7 cellular contexts compared by ENCODE assay signal in genomic region chr11:65917077-65917433, GRCh38. TPM values are rescaled to one million over a fixed set of nuclear protein-coding genes. Genes with fewer than 3 reads are reported as not detected.
DNase-seq lines count a peak whose midpoint lies in the region; ATAC-seq and TF ChIP-seq lines count a peak whose summit lies in the region.
"Had no signal": no experiment of that assay in that cellular context is flagged by ENCODE, and none has a peak within 500 bp of the region (broad histone marks: within the 10 kb centered on the region; RNA-seq: fewer than 3 reads in every experiment).

No MANE protein-coding gene starts in this region.

- TF ChIP-seq CTCF in SK-N-SH (IDR thresholded peaks at IDR 0.05) (no peak), coronary artery (IDR thresholded peaks at IDR 0.05) (no peak)

- no peak for TF ChIP-seq EP300 in SK-N-SH (IDR thresholded peaks at IDR 0.05; ENCODE audit: borderline replicate concordance in 1 of 2, low read depth in 1 of 2, low read length in 1 of 2)

- peak overlapping the region in 1 of 2 experiments; percentile 97; a peak in 2 of 4 replicates for H3K27ac ChIP-seq in SK-N-SH (ENCODE audit: low read depth in 2 of 2, low read length in 1 of 2)
- H3K27ac ChIP-seq in coronary artery: peak overlapping the region; percentile 96 to 98
- H3K27ac ChIP-seq: 22Rv1 had no signal

- H3F3A ChIP-seq in SK-N-SH (replicated peaks; ENCODE audit: insufficient read depth): peaks cover 20% of the 10 kb centered on the region

- peaks cover 82% of the 10 kb centered on the region for H3K79me2 ChIP-seq in SK-N-SH (ENCODE audit: insufficient read depth)

- no peak for ATAC-seq in SK-N-SH treated with all-trans-retinoic acid at 6 μM for 48 hours
- no peak for ATAC-seq in stimulated activated effector memory CD8-positive, alpha-beta T cell treated with anti-CD3 and anti-CD28 coated beads, Interleukin-12 subunit alpha, Interleukin-12 subunit beta, amount 100 ng/mL, for 72 hours
- no peak for ATAC-seq in GM18909 (IDR thresholded peaks at IDR 0.05; ENCODE audit: poor library complexity, unreplicated experiment)

- peaks cover 33% of the 10 kb centered on the region for H3K36me3 Mint-ChIP-seq in stimulated activated effector memory CD8-positive, alpha-beta T cell treated with anti-CD3 and anti-CD28 coated beads, Interleukin-12 subunit alpha, Interleukin-12 subunit beta, amount 100 ng/mL, for 72 hours

- no peaks in the 10 kb centered on the region for H3K27me3 ChIP-seq in SK-N-SH (ENCODE audit: insufficient read depth)

- H3K9me3 ChIP-seq in SK-N-SH: no peaks in the 10 kb centered on the region

- H3K9me2 ChIP-seq in SK-N-SH: no peaks in the 10 kb centered on the region

- peak overlapping the region; percentile 96 for H3K4me2 ChIP-seq in SK-N-SH

- H2AFZ ChIP-seq in SK-N-SH (ENCODE audit: low read depth): no peak overlapping the region

- peak overlapping the region; percentile 99; the same call in 1 of the 2 replicates for H3K9ac ChIP-seq in SK-N-SH

- CTCF ChIA-PET in SK-N-SH (lab: Yijun Ruan, JAX): interaction anchor here (1.5 to 3.3 kb wide), 3 partner anchors 27 to 51 kb away, joined by 3 to 24 read pairs (median 9); partner anchors contain the start of gene CCDC85B

- peak overlapping the region; percentile 89 for H3K4me3 Mint-ChIP-seq in stimulated activated effector memory CD8-positive, alpha-beta T cell treated with anti-CD3 and anti-CD28 coated beads, Interleukin-12 subunit alpha, Interleukin-12 subunit beta, amount 100 ng/mL, for 72 hours

- peaks cover 32 to 58% of the 10 kb centered on the region in 2 experiments; a peak in 3 of 4 replicates for H3K4me1 ChIP-seq in SK-N-SH (ENCODE audit: control insufficient read depth in 1 of 2, insufficient read depth in 2 of 2, low read depth in 1 of 2, low read length in 1 of 2)

- no peaks in the 10 kb centered on the region for H3K9me3 Mint-ChIP-seq in stimulated activated effector memory CD8-positive, alpha-beta T cell treated with anti-CD3 and anti-CD28 coated beads, Interleukin-12 subunit alpha, Interleukin-12 subunit beta, amount 100 ng/mL, for 72 hours

- WGBS in SK-N-SH (ENCODE audit: low lambda C conversion rate): 88% methylated on average over 3 of the region's 3 CpGs

- DNase-seq in SK-N-SH (no peak), coronary artery (ENCODE audit: low spot score) (no peak), retina (no peak)
- no peak for DNase-seq in stimulated activated effector memory CD8-positive, alpha-beta T cell treated with anti-CD3 and anti-CD28 coated beads, Interleukin-12 subunit alpha, Interleukin-12 subunit beta, amount 100 ng/mL, for 72 hours (ENCODE audit: low spot score in 2 of 2)

- TF ChIP-seq RAD21 in SK-N-SH (IDR thresholded peaks at IDR 0.05; ENCODE audit: low read length): no peak

- H3K4me1 Mint-ChIP-seq in stimulated activated effector memory CD8-positive, alpha-beta T cell treated with anti-CD3 and anti-CD28 coated beads, Interleukin-12 subunit alpha, Interleukin-12 subunit beta, amount 100 ng/mL, for 72 hours: peaks cover 39% of the 10 kb centered on the region

- POLR2A ChIA-PET in SK-N-SH (lab: Yijun Ruan, JAX): interaction anchor here (1.3 kb wide), 1 partner anchor 21 kb away, joined by 3 read pairs; no protein-coding TSS in a partner anchor

- H3K27ac Mint-ChIP-seq in stimulated activated effector memory CD8-positive, alpha-beta T cell treated with anti-CD3 and anti-CD28 coated beads, Interleukin-12 subunit alpha, Interleukin-12 subunit beta, amount 100 ng/mL, for 72 hours: peak overlapping the region; percentile 82

- H3K4me3 ChIP-seq in SK-N-SH (ENCODE audit: low read depth in 2 of 2, low read length in 1 of 2) (peak overlapping the region in 1 of 2 experiments; percentile 90; a peak in 3 of 4 replicates), coronary artery (peak overlapping the region; percentile 82)

- 0 out of 2 replicates have a peak, but pooled peaks cover 4% of the 10 kb centered on the region for H4K20me1 ChIP-seq in SK-N-SH (ENCODE audit: insufficient read depth)

- H3K36me3 ChIP-seq in SK-N-SH (replicated peaks in 1 of 2; ENCODE audit: control insufficient read depth in 1 of 2, insufficient read depth in 2 of 2, low read length in 1 of 2): peaks cover 6 to 7% of the 10 kb centered on the region in 2 experiments

TF ChIP-seq in SK-N-SH, 30 proteins besides CTCF, POLR2A, EP300 and RAD21:
- TF ChIP-seq YY1 (IDR thresholded peaks at IDR 0.05; ENCODE audit: low read depth) (no peak), JUND (IDR thresholded peaks at IDR 0.05) (no peak), NRF1 (IDR thresholded peaks at IDR 0.05; ENCODE audit: low read depth, low read length) (no peak), MAX (IDR thresholded peaks at IDR 0.05; ENCODE audit: low read depth) (no peak), TCF12 (IDR thresholded peaks at IDR 0.05) (no peak), SMC3 (IDR thresholded peaks at IDR 0.05; ENCODE audit: low read depth, low read length) (no peak)

TF ChIP-seq in SK-N-SH treated with all-trans-retinoic acid at 6 μM for 48 hours, 23 proteins besides CTCF, POLR2A, EP300 and RAD21 (continues in another document):
- no peak for TF ChIP-seq ZFP3 (CRISPR knock-in tag; IDR thresholded peaks at IDR 0.05)
- TF ChIP-seq ESRRG (CRISPR knock-in tag; IDR thresholded peaks at IDR 0.05): no peak
- no peak for TF ChIP-seq POU6F1 (CRISPR knock-in tag; IDR thresholded peaks at IDR 0.05; ENCODE audit: borderline replicate concordance, low read depth)
- no peak for TF ChIP-seq ARNTL (CRISPR knock-in tag; IDR thresholded peaks at IDR 0.05; ENCODE audit: borderline replicate concordance, low read depth)
- no peak for TF ChIP-seq TSHZ2 (CRISPR knock-in tag; IDR thresholded peaks at IDR 0.05)
- no peak for TF ChIP-seq ISL1 (CRISPR knock-in tag; IDR thresholded peaks at IDR 0.05)
- TF ChIP-seq CREB5 (CRISPR knock-in tag; IDR thresholded peaks at IDR 0.05; ENCODE audit: low read depth): no peak
- TF ChIP-seq ZFP30 (CRISPR knock-in tag; IDR thresholded peaks at IDR 0.05): no peak
- TF ChIP-seq CSDC2 (CRISPR knock-in tag; IDR thresholded peaks at IDR 0.05): no peak

RNA-seq across cellular contexts. Expression of gene C11orf68, which starts 1.8 kb away (rescaled TPM):
- 54.4 and 65.3 TPM in 2 replicates for polyA plus RNA-seq in SK-N-SH (2012; rRNA removed)
- polyA plus RNA-seq in SK-N-SH (2012; cell fraction: cytosol; rRNA removed): 23.7 and 37.0 TPM in 2 replicates
- 54.3 and 73.9 TPM in 2 replicates for polyA plus RNA-seq in SK-N-SH (2012; cell fraction: nucleus; rRNA removed)

RNA-seq across cellular contexts. Expression of gene DRAP1, which starts 2.2 kb away (rescaled TPM):
- polyA plus RNA-seq in SK-N-SH (2012; rRNA removed): 309 and 464 TPM in 2 replicates
- polyA plus RNA-seq in SK-N-SH (2012; cell fraction: cytosol; rRNA removed): 339 and 481 TPM in 2 replicates
- polyA plus RNA-seq in SK-N-SH (2012; cell fraction: nucleus; rRNA removed): 288 and 476 TPM in 2 replicates

RNA-seq across cellular contexts. Expression of gene FOSL1, which starts 16.9 kb away (rescaled TPM):
- 17.9 and 30.1 TPM in 2 replicates for polyA plus RNA-seq in SK-N-SH (2012; rRNA removed)
- polyA plus RNA-seq in SK-N-SH (2012; cell fraction: cytosol; rRNA removed): 18.1 and 21.6 TPM in 2 replicates
- 28.3 and 39.9 TPM in 2 replicates for polyA plus RNA-seq in SK-N-SH (2012; cell fraction: nucleus; rRNA removed)

RNA-seq across cellular contexts. Expression of gene CCDC85B, which starts 26.6 kb away (rescaled TPM):
- 34.2 and 52.8 TPM in 2 replicates for polyA plus RNA-seq in SK-N-SH (2012; rRNA removed)
- polyA plus RNA-seq in SK-N-SH (2012; cell fraction: cytosol; rRNA removed): 31.2 and 38.6 TPM in 2 replicates
- 19.2 and 56.3 TPM in 2 replicates for polyA plus RNA-seq in SK-N-SH (2012; cell fraction: nucleus; rRNA removed)

RNA-seq across cellular contexts. Expression of gene TSGA10IP, which starts 28.2 kb away (rescaled TPM):
- not detected in 2 replicates for polyA plus RNA-seq in SK-N-SH (2012; rRNA removed)
- polyA plus RNA-seq in SK-N-SH (2012; cell fraction: cytosol; rRNA removed): 0.01 TPM in 1 of 2 replicates, not detected in the other
- 0.15 TPM in 1 of 2 replicates, not detected in the other for polyA plus RNA-seq in SK-N-SH (2012; cell fraction: nucleus; rRNA removed)
